In genomic region chr19:2089727-2090053, GRCh38 we compare ENCODE assay signal across 10 cellular contexts. TPM values are rescaled to one million over a fixed set of nuclear protein-coding genes. Genes with fewer than 3 reads are reported as not detected.
DNase-seq lines count a peak whose midpoint lies in the region; ATAC-seq and TF ChIP-seq lines count a peak whose summit lies in the region.
"Had no signal": no experiment of that assay in that cellular context is flagged by ENCODE, and none has a peak within 500 bp of the region (broad histone marks: within the 10 kb centered on the region; RNA-seq: fewer than 3 reads in every experiment).

No MANE protein-coding gene starts in this region.

- peaks cover 68% of the 10 kb centered on the region for H3K4me1 Mint-ChIP-seq in activated CD8-positive, alpha-beta T cell treated with anti-CD3 and anti-CD28 coated beads for 36 hours (ENCODE audit: low read depth)

- in situ Hi-C loops in ACHN (cut with HindIII; ENCODE audit: low pct_ligation_motif_present, low pct_unique_long_range_greater_than_20kb, low sequenced_read_pairs), result no loop called here

- H3K9me3 ChIP-seq in right atrium auricular region (no peaks in the 10 kb centered on the region), mesodermal cell (ENCODE audit: control insufficient read depth, low read length) (no peaks in the 10 kb centered on the region), vagina (no peaks in the 10 kb centered on the region)

- POLR2A ChIA-PET in activated CD8-positive, alpha-beta T cell treated with anti-CD3 and anti-CD28 coated beads for 36 hours (lab: Charles Lee), result interaction anchor here (1.0 to 1.7 kb wide), 4 partner anchors 38 to 161 kb away, joined by 3 to 5 read pairs (median 4); no protein-coding TSS in a partner anchor

- H3K4me3 Mint-ChIP-seq in activated CD8-positive, alpha-beta T cell treated with anti-CD3 and anti-CD28 coated beads for 36 hours, result peak overlapping the region; percentile 56

- peak overlapping the region; percentile 28 to 62 for H3K27ac ChIP-seq in right atrium auricular region
- peak overlapping the region; percentile 59 for H3K27ac ChIP-seq in mesodermal cell (ENCODE audit: low read depth, low read length, severe bottlenecking)
- H3K27ac ChIP-seq in vagina, result peak overlapping the region; percentile 72

- peak overlapping the region; percentile 95 for H3K27ac Mint-ChIP-seq in activated CD8-positive, alpha-beta T cell treated with anti-CD3 and anti-CD28 coated beads for 36 hours

- intact Hi-C loops in left ventricle myocardium superior (cut with micrococcal nuclease) (no loop called here), vagina (cut with DNase I) (no loop called here)
- intact Hi-C loops in activated CD8-positive, alpha-beta T cell treated with anti-CD3 and anti-CD28 coated beads for 36 hours (cut with micrococcal nuclease), result loop anchor here (5.0 kb wide), 2 partner anchors 37 to 67 kb away; partner anchors contain the start of gene MKNK2

- 83 to 87% methylated on average over 1 to 2 of the region's 2 CpGs for WGBS in mesodermal cell (ENCODE audit: insufficient coverage in 2 of 2), 2 experiments

- H3K9me3 Mint-ChIP-seq in activated CD8-positive, alpha-beta T cell treated with anti-CD3 and anti-CD28 coated beads for 36 hours, result peaks cover 2% of the 10 kb centered on the region

- H3K27me3 ChIP-seq in right atrium auricular region (no peaks in the 10 kb centered on the region), vagina (no peaks in the 10 kb centered on the region)

- H3K36me3 Mint-ChIP-seq in activated CD8-positive, alpha-beta T cell treated with anti-CD3 and anti-CD28 coated beads for 36 hours (ENCODE audit: low read depth), result peaks cover 58% of the 10 kb centered on the region

- TF ChIP-seq CTCF in right atrium auricular region (IDR thresholded peaks at IDR 0.05) (no peak), vagina (IDR thresholded peaks at IDR 0.05) (no peak)
- TF ChIP-seq CTCF in activated CD8-positive, alpha-beta T cell treated with anti-CD3 and anti-CD28 coated beads for 36 hours (IDR thresholded peaks at IDR 0.05), result no peak

- no peak for ATAC-seq in left ventricle myocardium superior
- no peak for ATAC-seq in activated CD8-positive, alpha-beta T cell treated with anti-CD3 and anti-CD28 coated beads for 36 hours
- ATAC-seq in HG03095 (IDR thresholded peaks at IDR 0.05; ENCODE audit: unreplicated experiment), result no peak
- ATAC-seq in GM21786 (IDR thresholded peaks at IDR 0.05; ENCODE audit: unreplicated experiment), result no peak

- no peaks in the 10 kb centered on the region for H3K36me3 ChIP-seq in right atrium auricular region
- peaks cover 40% of the 10 kb centered on the region for H3K36me3 ChIP-seq in mesodermal cell (ENCODE audit: control insufficient read depth, insufficient read depth, low read length)
- H3K36me3 ChIP-seq in vagina, result no peaks in the 10 kb centered on the region

- H3K27me3 Mint-ChIP-seq in activated CD8-positive, alpha-beta T cell treated with anti-CD3 and anti-CD28 coated beads for 36 hours, result no peaks in the 10 kb centered on the region

- CTCF ChIA-PET in activated CD8-positive, alpha-beta T cell treated with anti-CD3 and anti-CD28 coated beads for 36 hours (lab: Charles Lee), result interaction anchor here (1.2 to 2.8 kb wide), 2 partner anchors 20 to 160 kb away, joined by 3 to 9 read pairs; no protein-coding TSS in a partner anchor

- H3K4me3 ChIP-seq in right atrium auricular region, result no peak overlapping the region
- no peak overlapping the region for H3K4me3 ChIP-seq in mesodermal cell (ENCODE audit: extremely low read depth, insufficient read depth, low read length, poor library complexity, severe bottlenecking)
- H3K4me3 ChIP-seq in vagina, result no peak overlapping the region

- no peak for TF ChIP-seq POLR2A in vagina (IDR thresholded peaks at IDR 0.05)

- H3K4me1 ChIP-seq in right atrium auricular region (peaks cover 0 to 68% of the 10 kb centered on the region in 2 donors), mesodermal cell (ENCODE audit: control insufficient read depth, insufficient read depth, low read length, poor library complexity, severe bottlenecking) (peaks cover 30% of the 10 kb centered on the region), vagina (peaks cover 92% of the 10 kb centered on the region)

- DNase-seq in right atrium auricular region (ENCODE audit: low spot score) (no peak), left ventricle myocardium superior (no peak), vagina (ENCODE audit: extremely low spot score in 2 of 2) (no peak), ACHN (no peak)
- no peak for DNase-seq in activated CD8-positive, alpha-beta T cell treated with anti-CD3 and anti-CD28 coated beads for 36 hours
- DNase-seq: Calu3, NCI-H146 had no signal

RNA-seq across cellular contexts. Expression of gene MOB3A, which starts 6.4 kb away (rescaled TPM):
- total RNA-seq in right atrium auricular region, result 10 to 100 TPM; 19.7 to 29.4 TPM
- 17.5 TPM for total RNA-seq in left ventricle myocardium superior
- 100 to 1,000 TPM; 175 to 185 TPM for total RNA-seq in activated CD8-positive, alpha-beta T cell treated with anti-CD3 and anti-CD28 coated beads for 36 hours
- polyA plus RNA-seq in mesodermal cell (2013, experiment 1 of 2), result 21.0 TPM
- polyA plus RNA-seq in mesodermal cell (2013, experiment 2 of 2), result 18.0 TPM
- total RNA-seq in vagina, result 50.6 TPM

RNA-seq across cellular contexts. Expression of gene IZUMO4, which starts 7.0 kb away (rescaled TPM):
- total RNA-seq in right atrium auricular region (1 to 10 TPM in 1 of 2 donors, under 1 TPM in 1; 0.67 to 1.4 TPM), left ventricle myocardium superior (1.9 TPM), vagina (7.9 TPM)
- 10 to 100 TPM; 22.6 to 23.0 TPM for total RNA-seq in activated CD8-positive, alpha-beta T cell treated with anti-CD3 and anti-CD28 coated beads for 36 hours
- 2.6 TPM for polyA plus RNA-seq in mesodermal cell (2013, experiment 1 of 2)
- 3.0 TPM for polyA plus RNA-seq in mesodermal cell (2013, experiment 2 of 2)

RNA-seq across cellular contexts. Expression of gene MKNK2, which starts 38.6 kb away (rescaled TPM):
- 100 to 1,000 TPM in 1 of 2 donors, 10 to 100 TPM in 1; 90.3 to 107 TPM for total RNA-seq in right atrium auricular region
- 272 TPM for total RNA-seq in left ventricle myocardium superior
- 100 to 1,000 TPM; 323 to 327 TPM for total RNA-seq in activated CD8-positive, alpha-beta T cell treated with anti-CD3 and anti-CD28 coated beads for 36 hours
- polyA plus RNA-seq in mesodermal cell (2013, experiment 1 of 2), result 76.9 TPM
- 67.5 TPM for polyA plus RNA-seq in mesodermal cell (2013, experiment 2 of 2)
- total RNA-seq in vagina, result 185 TPM
